1 cellular context compared by ENCODE assay signal in the genomic region with DNA sequence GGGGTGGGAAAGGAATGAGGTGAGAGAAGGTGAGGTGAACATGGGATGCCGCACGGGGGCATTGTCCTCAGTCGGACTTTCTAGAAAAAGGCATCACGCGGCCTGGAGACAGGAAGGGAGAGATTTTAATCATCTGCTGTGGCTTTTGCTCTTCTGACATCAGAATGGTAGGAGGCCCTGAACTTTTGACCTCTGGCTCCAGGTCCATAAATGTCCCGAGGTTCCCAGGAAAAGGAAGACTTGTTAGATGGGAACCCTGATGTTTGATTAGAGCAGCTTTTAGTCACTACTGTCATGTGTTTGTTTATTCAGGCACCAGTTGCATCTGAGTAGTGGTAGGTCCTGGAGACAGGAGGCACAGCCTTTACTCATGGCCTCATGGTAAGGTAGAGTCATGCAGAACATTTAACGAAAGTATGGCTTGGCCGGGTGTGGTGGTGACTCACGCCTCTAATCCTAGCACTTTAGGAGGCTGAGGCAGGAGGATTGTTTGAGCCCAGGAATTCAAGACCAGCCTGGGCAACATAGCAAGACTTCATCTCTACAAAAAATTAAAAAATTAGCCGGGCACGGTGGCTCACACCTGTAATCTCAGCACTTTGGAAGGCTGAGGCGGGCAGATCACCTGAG.
TF ChIP-seq lines count a peak whose summit lies in the region.

No MANE protein-coding gene starts in this region.

TF ChIP-seq in SK-N-SH treated with all-trans-retinoic acid at 6 μM for 48 hours, 23 proteins besides CTCF, POLR2A, EP300 and RAD21 (continued from another document):
- TF ChIP-seq, protein P1, sequence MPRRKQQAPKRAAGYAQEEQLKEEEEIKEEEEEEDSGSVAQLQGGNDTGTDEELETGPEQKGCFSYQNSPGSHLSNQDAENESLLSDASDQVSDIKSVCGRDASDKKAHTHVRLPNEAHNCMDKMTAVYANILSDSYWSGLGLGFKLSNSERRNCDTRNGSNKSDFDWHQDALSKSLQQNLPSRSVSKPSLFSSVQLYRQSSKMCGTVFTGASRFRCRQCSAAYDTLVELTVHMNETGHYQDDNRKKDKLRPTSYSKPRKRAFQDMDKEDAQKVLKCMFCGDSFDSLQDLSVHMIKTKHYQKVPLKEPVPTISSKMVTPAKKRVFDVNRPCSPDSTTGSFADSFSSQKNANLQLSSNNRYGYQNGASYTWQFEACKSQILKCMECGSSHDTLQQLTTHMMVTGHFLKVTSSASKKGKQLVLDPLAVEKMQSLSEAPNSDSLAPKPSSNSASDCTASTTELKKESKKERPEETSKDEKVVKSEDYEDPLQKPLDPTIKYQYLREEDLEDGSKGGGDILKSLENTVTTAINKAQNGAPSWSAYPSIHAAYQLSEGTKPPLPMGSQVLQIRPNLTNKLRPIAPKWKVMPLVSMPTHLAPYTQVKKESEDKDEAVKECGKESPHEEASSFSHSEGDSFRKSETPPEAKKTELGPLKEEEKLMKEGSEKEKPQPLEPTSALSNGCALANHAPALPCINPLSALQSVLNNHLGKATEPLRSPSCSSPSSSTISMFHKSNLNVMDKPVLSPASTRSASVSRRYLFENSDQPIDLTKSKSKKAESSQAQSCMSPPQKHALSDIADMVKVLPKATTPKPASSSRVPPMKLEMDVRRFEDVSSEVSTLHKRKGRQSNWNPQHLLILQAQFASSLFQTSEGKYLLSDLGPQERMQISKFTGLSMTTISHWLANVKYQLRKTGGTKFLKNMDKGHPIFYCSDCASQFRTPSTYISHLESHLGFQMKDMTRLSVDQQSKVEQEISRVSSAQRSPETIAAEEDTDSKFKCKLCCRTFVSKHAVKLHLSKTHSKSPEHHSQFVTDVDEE (CRISPR knock-in tag; IDR thresholded peaks at IDR 0.05), result no peak
- TF ChIP-seq OSR1 (CRISPR knock-in tag; IDR thresholded peaks at IDR 0.05) (no peak), TCF4 (CRISPR knock-in tag; IDR thresholded peaks at IDR 0.05; ENCODE audit: borderline replicate concordance) (no peak), CSDC2 (CRISPR knock-in tag; IDR thresholded peaks at IDR 0.05) (no peak), ZFP30 (CRISPR knock-in tag; IDR thresholded peaks at IDR 0.05) (no peak), BACH2 (CRISPR knock-in tag; IDR thresholded peaks at IDR 0.05; ENCODE audit: borderline replicate concordance) (no peak), ESRRG (CRISPR knock-in tag; IDR thresholded peaks at IDR 0.05) (no peak), TOX (CRISPR knock-in tag; IDR thresholded peaks at IDR 0.05; ENCODE audit: borderline replicate concordance) (no peak), RARB (CRISPR knock-in tag; IDR thresholded peaks at IDR 0.05) (no peak), PPARA (CRISPR knock-in tag; IDR thresholded peaks at IDR 0.05; ENCODE audit: borderline replicate concordance) (no peak)
